Comparison of ENCODE assay signal across 33 cellular contexts in the genomic region with DNA sequence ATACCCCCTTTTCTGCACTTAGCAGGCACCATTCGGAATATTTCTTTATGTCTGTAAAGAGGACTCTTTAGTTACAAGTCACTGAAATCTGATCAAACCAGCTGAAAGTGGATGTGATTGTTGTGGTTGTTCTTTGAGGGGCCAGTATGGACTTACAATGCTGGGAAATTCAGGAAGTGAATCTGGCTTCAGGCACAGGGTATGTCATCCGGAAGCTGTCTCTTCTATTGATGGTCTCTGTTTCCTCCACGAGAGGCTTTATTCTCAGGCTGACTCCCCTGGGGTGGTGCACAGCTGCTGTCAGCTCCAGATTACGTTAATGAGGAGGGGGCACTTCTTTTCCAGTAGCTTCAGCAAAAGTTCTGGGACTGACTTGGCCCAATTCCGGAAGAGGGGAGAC.
A peak's percentile ranks its signal among the peaks of the same experiment; 100 is the strongest.
DNase-seq lines count a peak whose midpoint lies in the region; ATAC-seq and TF ChIP-seq lines count a peak whose summit lies in the region.
"Had no signal": no experiment of that assay in that cellular context is flagged by ENCODE, and none has a peak within 500 bp of the region (broad histone marks: within the 10 kb centered on the region; RNA-seq: fewer than 3 reads in every experiment).

No MANE protein-coding gene starts in this region.

- H3K9ac ChIP-seq in neuronal stem cell (ENCODE audit: low read depth, low read length, poor library complexity) = no peak overlapping the region
- H3K9ac ChIP-seq: SK-N-SH had no signal

- H3K9me2 ChIP-seq in OCI-LY7 (ENCODE audit: insufficient read depth, low read length) = no peaks in the 10 kb centered on the region
- H3K9me2 ChIP-seq: SK-N-SH had no signal

- H2BK12ac ChIP-seq in neuronal stem cell (ENCODE audit: low read length) = no peak overlapping the region

- no peaks in the 10 kb centered on the region for H3K27me3 ChIP-seq in neuronal stem cell (ENCODE audit: control insufficient read depth in 3 of 3, insufficient read depth in 3 of 3, low read depth in 1 of 3, low read length in 3 of 3)
- H3K27me3 ChIP-seq in foreskin keratinocyte = no peaks in the 10 kb centered on the region
- H3K27me3 ChIP-seq: cardiac muscle cell, colonic mucosa, tibial artery had no signal

- DNase-seq in GM12865 (ENCODE audit: low read depth) (peak; percentile 30), neuronal stem cell (ENCODE audit: low spot score) (no peak), foreskin keratinocyte (no peak), OCI-LY7 (ENCODE audit: low spot score) (no peak), NCI-H774 (lab: John Stamatoyannopoulos, UW) (no peak)
- DNase-seq: activated CD4-positive, alpha-beta T cell treated with anti-CD3 and anti-CD28 coated beads, Interleukin-2, amount 50 U/mL, for 48 hours; activated CD4-positive, CD25-positive, alpha-beta regulatory T cell treated with anti-CD3 and anti-CD28 coated beads, Interleukin-2, amount 50 U/mL, for 72 hours; activated gamma-delta T cell treated with Interleukin-2 at 50 U/mL for 16 hours; activated naive CD8-positive, alpha-beta T cell treated with anti-CD3 and anti-CD28 coated beads, Interleukin-2, amount 10 ng/mL, durations not matched to agents 7 days and 5 days; activated T-cell treated with anti-CD3 and anti-CD28 coated beads, Interleukin-2, amount 50 U/mL, for 48 hours; aorta; colonic mucosa; DMS79; effector memory CD4-positive, alpha-beta T cell; erythroblast; head of caudate nucleus; HFFc6; MG63; midbrain; naive B cell; NCI-H2171; NCI-H510A; occipital lobe; PC-9; SK-N-SH; stimulated activated CD4-positive, alpha-beta T cell treated with anti-CD3 and anti-CD28 coated beads, Interleukin-4, amount 100 ng/mL, for 24 hours; tibial artery had no signal

- H3K27ac ChIP-seq in KOPT-K1 (ENCODE audit: low read depth, low read length, poor library complexity, severe bottlenecking) (peak overlapping the region; percentile 43), neuronal stem cell (replicated peaks; ENCODE audit: low read length) (no peak overlapping the region), foreskin keratinocyte (no peak overlapping the region), OCI-LY7 (ENCODE audit: low read depth, low read length, poor library complexity, severe bottlenecking) (no peak overlapping the region)
- H3K27ac ChIP-seq: C4-2B, cardiac muscle cell, colonic mucosa, PC-9, tibial artery had no signal

- BruUV-seq in OCI-LY7 (replicated peaks; lab: Mats Ljungman, UMichigan) = no TSS peak

- no peak overlapping the region for H2AK5ac ChIP-seq in neuronal stem cell (ENCODE audit: low read depth, low read length)

- no peak overlapping the region for H3K14ac ChIP-seq in neuronal stem cell (ENCODE audit: low read length)

- no peak overlapping the region for H2BK120ac ChIP-seq in neuronal stem cell (ENCODE audit: low read depth, low read length)

- H3K9me3 Mint-ChIP-seq in brain = no peaks in the 10 kb centered on the region
- H3K9me3 Mint-ChIP-seq: activated naive CD8-positive, alpha-beta T cell treated with anti-CD3 and anti-CD28 coated beads, Interleukin-2, amount 10 ng/mL, durations not matched to agents 7 days and 5 days; HFFc6; T-helper 1 cell treated with Interleukin-12 subunit alpha and Interleukin-12 subunit beta and Interleukin-4 antibody, amounts not matched to agents 30 μg/mL and 1 μg/mL, for 36 hours had no signal

- intact Hi-C loops in OCI-LY7 (cut with micrococcal nuclease; ENCODE audit: unreplicated experiment) = no loop called here

- no peak overlapping the region for H2BK15ac ChIP-seq in neuronal stem cell (ENCODE audit: low read length)

- POLR2A ChIA-PET in OCI-LY7 (lab: Charles Lee) = no interaction called here

- H3K4me2 ChIP-seq in neuronal stem cell (ENCODE audit: insufficient read depth, low read length, poor library complexity, severe bottlenecking) (no peak overlapping the region), OCI-LY7 (ENCODE audit: low read length) (no peak overlapping the region)
- H3K4me2 ChIP-seq: PC-9, SK-N-SH had no signal

- H3K18ac ChIP-seq in neuronal stem cell (ENCODE audit: low read length) = no peak overlapping the region

- CTCF ChIA-PET in OCI-LY7 (lab: Charles Lee; ENCODE audit: unreplicated experiment) = no interaction called here

- no peak overlapping the region for H3K23ac ChIP-seq in neuronal stem cell (ENCODE audit: low read depth, low read length, poor library complexity)

- peaks cover 0 to 11% of the 10 kb centered on the region in 2 donors for H3K4me1 ChIP-seq in neuronal stem cell (ENCODE audit: control insufficient read depth in 2 of 2, insufficient read depth in 1 of 2, low read depth in 1 of 2, low read length in 2 of 2)
- no peaks in the 10 kb centered on the region for H3K4me1 ChIP-seq in foreskin keratinocyte
- no peaks in the 10 kb centered on the region for H3K4me1 ChIP-seq in OCI-LY7 (ENCODE audit: insufficient read depth, low read length, poor library complexity, severe bottlenecking)
- H3K4me1 ChIP-seq: colonic mucosa, tibial artery had no signal

- peak overlapping the region in 4 of 5 experiments; percentile 8 to 70 (median 48) for H3K27ac Mint-ChIP-seq in brain
- H3K27ac Mint-ChIP-seq: activated naive CD8-positive, alpha-beta T cell treated with anti-CD3 and anti-CD28 coated beads, Interleukin-2, amount 10 ng/mL, durations not matched to agents 7 days and 5 days; HFFc6; naive B cell; T-helper 1 cell treated with Interleukin-12 subunit alpha and Interleukin-12 subunit beta and Interleukin-4 antibody, amounts not matched to agents 30 μg/mL and 1 μg/mL, for 36 hours had no signal

- no peak overlapping the region for H3K4me3 Mint-ChIP-seq in brain
- H3K4me3 Mint-ChIP-seq: activated naive CD8-positive, alpha-beta T cell treated with anti-CD3 and anti-CD28 coated beads, Interleukin-2, amount 10 ng/mL, durations not matched to agents 7 days and 5 days; HFFc6; T-helper 1 cell treated with Interleukin-12 subunit alpha and Interleukin-12 subunit beta and Interleukin-4 antibody, amounts not matched to agents 30 μg/mL and 1 μg/mL, for 36 hours had no signal

- H3K4me1 Mint-ChIP-seq in brain = peaks cover 18% of the 10 kb centered on the region
- H3K4me1 Mint-ChIP-seq: activated naive CD8-positive, alpha-beta T cell treated with anti-CD3 and anti-CD28 coated beads, Interleukin-2, amount 10 ng/mL, durations not matched to agents 7 days and 5 days had no signal

- WGBS in neuronal stem cell (ENCODE audit: extremely low coverage in 2 of 2, insufficient read length in 2 of 2, insufficient replicate concordance in 1 of 2), 2 donors = no CpG with 5 or more reads among the region's 5 CpGs

- H3K4me3 ChIP-seq in GM12865 (ENCODE audit: low read depth, low read length) (no peak overlapping the region), neuronal stem cell (ENCODE audit: low read length in 2 of 2) (no peak overlapping the region), OCI-LY7 (ENCODE audit: low read depth, low read length, poor library complexity, severe bottlenecking) (no peak overlapping the region)
- H3K4me3 ChIP-seq: cardiac muscle cell, colonic mucosa, K562, MG63, PC-9, tibial artery had no signal

- no peak overlapping the region for H2BK5ac ChIP-seq in neuronal stem cell (ENCODE audit: low read length)

- H2AFZ ChIP-seq in neuronal stem cell (ENCODE audit: low read length) (peak overlapping the region; percentile 82), OCI-LY7 (ENCODE audit: low read length) (no peak overlapping the region)
- H2AFZ ChIP-seq: PC-9 had no signal

- H4K8ac ChIP-seq in neuronal stem cell (ENCODE audit: low read depth, low read length) = no peak overlapping the region

- no peaks in the 10 kb centered on the region for H3K9me3 ChIP-seq in KOPT-K1 (ENCODE audit: insufficient read depth, low read length, poor library complexity, severe bottlenecking)
- H3K9me3 ChIP-seq in neuronal stem cell (replicated peaks in 1 of 2; ENCODE audit: control insufficient read depth in 2 of 2, insufficient read depth in 1 of 2, low read depth in 1 of 2, low read length in 2 of 2) = no peaks in the 10 kb centered on the region
- no peaks in the 10 kb centered on the region for H3K9me3 ChIP-seq in OCI-LY7 (ENCODE audit: low read length)
- H3K9me3 ChIP-seq: colonic mucosa, MG63, SK-N-SH, tibial artery had no signal

- H3K4ac ChIP-seq in neuronal stem cell (ENCODE audit: low read length) = no peak overlapping the region

- H3K36me3 ChIP-seq in KOPT-K1 (ENCODE audit: insufficient read depth, low read length) (no peaks in the 10 kb centered on the region), neuronal stem cell (replicated peaks in 1 of 2; ENCODE audit: control insufficient read depth in 2 of 2, insufficient read depth in 2 of 2, low read length in 2 of 2) (no peaks in the 10 kb centered on the region), OCI-LY7 (ENCODE audit: insufficient read depth, low read length) (no peaks in the 10 kb centered on the region)
- H3K36me3 ChIP-seq: cardiac muscle cell, colonic mucosa, MG63, tibial artery had no signal

- TF ChIP-seq CTCF in GM12865 (IDR thresholded peaks at IDR 0.05; ENCODE audit: insufficient read depth, low read depth, low read length, missing control alignments) = no peak
- TF ChIP-seq CTCF in brain (conservative IDR thresholded peaks at IDR 0.05) = no peak
- TF ChIP-seq CTCF in foreskin keratinocyte (conservative IDR thresholded peaks at IDR 0.05) = no peak
- no peak for TF ChIP-seq CTCF in OCI-LY7 (conservative IDR thresholded peaks at IDR 0.05; ENCODE audit: low read length)

- H3K79me1 ChIP-seq in neuronal stem cell (ENCODE audit: low read depth, low read length) = no peaks in the 10 kb centered on the region

- H3K36me3 Mint-ChIP-seq in brain = no peaks in the 10 kb centered on the region
- H3K36me3 Mint-ChIP-seq: activated naive CD8-positive, alpha-beta T cell treated with anti-CD3 and anti-CD28 coated beads, Interleukin-2, amount 10 ng/mL, durations not matched to agents 7 days and 5 days; naive B cell had no signal

- H3K79me2 ChIP-seq in OCI-LY7 (ENCODE audit: insufficient read depth, low read depth, low read length) = no peaks in the 10 kb centered on the region

- no peak for ATAC-seq in foreskin keratinocyte
- ATAC-seq: K562 had no signal

- H4K91ac ChIP-seq in neuronal stem cell (ENCODE audit: low read depth, low read length, poor library complexity) = no peak overlapping the region

- H3K27me3 Mint-ChIP-seq in brain = peaks cover 6% of the 10 kb centered on the region
- H3K27me3 Mint-ChIP-seq: activated naive CD8-positive, alpha-beta T cell treated with anti-CD3 and anti-CD28 coated beads, Interleukin-2, amount 10 ng/mL, durations not matched to agents 7 days and 5 days had no signal

- no peaks in the 10 kb centered on the region for H4K20me1 ChIP-seq in OCI-LY7 (ENCODE audit: insufficient read depth, low read length)
